14 cellular contexts compared by ENCODE assay signal in the genomic region with DNA sequence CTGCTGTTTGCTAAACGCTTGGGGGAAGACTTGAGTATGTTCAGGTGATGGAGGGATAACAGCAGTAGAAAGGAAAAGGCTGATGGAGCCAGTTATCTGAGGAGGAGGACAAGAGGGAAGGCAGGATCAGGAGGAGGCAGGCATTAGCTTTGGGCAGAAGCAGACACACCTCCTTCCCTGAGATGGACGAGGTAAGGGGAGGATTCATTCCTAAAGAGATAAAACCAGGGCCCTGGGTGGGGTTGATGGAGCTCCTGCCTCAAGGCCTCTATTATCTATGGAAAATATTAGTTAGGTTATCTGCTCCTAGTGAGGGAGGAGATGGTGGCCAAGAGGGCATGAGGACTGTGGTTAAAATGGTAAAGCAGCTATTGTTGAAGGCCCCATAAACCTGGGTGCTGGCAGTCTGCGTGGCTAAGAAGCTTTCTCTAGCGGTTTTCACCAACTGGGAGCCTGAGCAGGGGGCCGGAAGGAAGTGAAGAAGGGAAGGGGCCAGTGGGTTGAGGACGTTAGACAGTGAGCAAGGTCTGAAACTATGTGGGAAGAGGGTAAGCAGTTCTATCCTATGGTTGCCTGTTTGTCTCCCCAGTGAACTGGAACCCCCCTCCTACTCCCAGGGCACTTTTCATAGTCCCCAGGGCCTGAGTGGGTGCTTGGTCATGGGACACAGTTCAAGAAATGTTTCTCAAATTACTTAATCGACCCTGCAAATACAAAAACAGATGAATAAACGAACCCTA. TPM values are rescaled to one million over a fixed set of nuclear protein-coding genes. Genes with fewer than 3 reads are reported as not detected.
DNase-seq lines count a peak whose midpoint lies in the region; ATAC-seq and TF ChIP-seq lines count a peak whose summit lies in the region.
"Had no signal": no experiment of that assay in that cellular context is flagged by ENCODE, and none has a peak within 500 bp of the region (broad histone marks: within the 10 kb centered on the region; RNA-seq: fewer than 3 reads in every experiment).

No MANE protein-coding gene starts in this region.

- no peak overlapping the region for H2BK5ac ChIP-seq in H9 (ENCODE audit: insufficient read length, low read length)

- H3K4me3 ChIP-seq in GM23248, result no peak overlapping the region
- H3K4me3 ChIP-seq: esophagus muscularis mucosa, tibial nerve had no signal

- no CpG with 5 or more reads among the region's 8 CpGs for WGBS in H9 (ENCODE audit: extremely low coverage, insufficient read length, low lambda C conversion rate)
- 75 to 79% methylated on average over 8 of the region's 8 CpGs for WGBS in GM23248 (ENCODE audit: low coverage in 1 of 2, low lambda C conversion rate in 2 of 2, missing lambda C conversion rate in 2 of 2), 2 experiments

- no peak for TF ChIP-seq CTCF in H9 (conservative IDR thresholded peaks at IDR 0.05)

- no peak for DNase-seq in activated CD8-positive, alpha-beta memory T cell treated with anti-CD3 and anti-CD28 coated beads, Interleukin-2, amount 10 ng/mL, durations not matched to agents 7 days and 5 days
- no peak for DNase-seq in activated CD8-positive, alpha-beta memory T cell treated with anti-CD3 and anti-CD28 coated beads for 24 hours
- DNase-seq in H9 (no peak), SK-N-DZ (ENCODE audit: low spot score) (peak; percentile 15), NCI-H510A (lab: John Stamatoyannopoulos, UW) (no peak), SHP77 treated with DMSO at 0.1 percent for 48 hours (lab: John Stamatoyannopoulos, UW) (no peak), GM23248 (no peak)
- DNase-seq: ACHN; activated CD4-positive, alpha-beta T cell treated with anti-CD3 and anti-CD28 coated beads, Interleukin-2, amount 50 U/mL, for 1 hour; NCI-H2081 had no signal

- no peaks in the 10 kb centered on the region for H3K23me2 ChIP-seq in H9 (ENCODE audit: insufficient read length, low read depth, low read length, poor library complexity, severe bottlenecking)

- H2AFZ ChIP-seq in H9 (ENCODE audit: low read length) (no peak overlapping the region), GM23248 (no peak overlapping the region)

- H2BK15ac ChIP-seq in H9 (ENCODE audit: low read depth, low read length), result no peak overlapping the region

- no peaks in the 10 kb centered on the region for H3K9me3 Mint-ChIP-seq in activated CD8-positive, alpha-beta memory T cell treated with anti-CD3 and anti-CD28 coated beads, Interleukin-2, amount 10 ng/mL, durations not matched to agents 7 days and 5 days (ENCODE audit: low read depth)
- H3K9me3 Mint-ChIP-seq in H9, result no peaks in the 10 kb centered on the region; a peak in 1 of 5 replicates
- no peaks in the 10 kb centered on the region for H3K9me3 Mint-ChIP-seq in stimulated activated memory B cell treated with anti-CD40 and anti-IgM and Interleukin-4, amounts not matched to agents 10 μg/mL and 1 μg/mL and 100 μg/mL, for 72 hours

- H3K23ac ChIP-seq in H9 (ENCODE audit: insufficient read length, low read depth, low read length), result no peak overlapping the region

- in situ Hi-C loops in GM23248 (cut with MboI), result no loop called here

- H3K9ac ChIP-seq in H9 (ENCODE audit: extremely low read depth, insufficient read length, low read length) (no peak overlapping the region), GM23248 (no peak overlapping the region)

- no peak overlapping the region for H4K5ac ChIP-seq in H9 (ENCODE audit: insufficient read length, low read depth, low read length)

- H3K27me3 ChIP-seq in H9 (ENCODE audit: insufficient read depth, low read length), result no peaks in the 10 kb centered on the region
- no peaks in the 10 kb centered on the region for H3K27me3 ChIP-seq in GM23248 (replicated peaks; ENCODE audit: insufficient read depth)
- H3K27me3 ChIP-seq: esophagus muscularis mucosa, neutrophil, tibial nerve had no signal

- H3K79me2 ChIP-seq in H9 (ENCODE audit: insufficient read depth, low read length), result no peaks in the 10 kb centered on the region
- no peaks in the 10 kb centered on the region for H3K79me2 ChIP-seq in GM23248 (ENCODE audit: insufficient read depth)

- H2BK12ac ChIP-seq in H9 (ENCODE audit: insufficient read length, low read depth, low read length), result no peak overlapping the region

- no peaks in the 10 kb centered on the region for H3K9me2 ChIP-seq in GM23248 (ENCODE audit: insufficient read depth)

- peak overlapping the region; percentile 32 for H3K18ac ChIP-seq in H9 (ENCODE audit: insufficient read length, low read depth, low read length)

- H4K20me1 ChIP-seq in H9 (ENCODE audit: control insufficient read depth, insufficient read depth, insufficient read length) (no peaks in the 10 kb centered on the region), GM23248 (ENCODE audit: insufficient read depth) (no peaks in the 10 kb centered on the region)

- H2BK120ac ChIP-seq in H9 (ENCODE audit: low read depth, low read length, poor library complexity, severe bottlenecking), result no peak overlapping the region

- no peaks in the 10 kb centered on the region for H3K36me3 ChIP-seq in GM23248 (ENCODE audit: low read depth)
- H3K36me3 ChIP-seq: esophagus muscularis mucosa, neutrophil, tibial nerve had no signal

- peaks cover 13% of the 10 kb centered on the region for H3K4me1 Mint-ChIP-seq in activated CD8-positive, alpha-beta memory T cell treated with anti-CD3 and anti-CD28 coated beads, Interleukin-2, amount 10 ng/mL, durations not matched to agents 7 days and 5 days
- H3K4me1 Mint-ChIP-seq in H9, result peaks cover 15 to 20% of the 10 kb centered on the region in 2 experiments
- H3K4me1 Mint-ChIP-seq in stimulated activated memory B cell treated with anti-CD40 and anti-IgM and Interleukin-4, amounts not matched to agents 10 μg/mL and 1 μg/mL and 100 μg/mL, for 72 hours, result peaks cover 17% of the 10 kb centered on the region

- H4K91ac ChIP-seq in H9 (ENCODE audit: insufficient read length, low read depth, low read length), result no peak overlapping the region

- no peaks in the 10 kb centered on the region for H3K36me3 Mint-ChIP-seq in activated CD8-positive, alpha-beta memory T cell treated with anti-CD3 and anti-CD28 coated beads, Interleukin-2, amount 10 ng/mL, durations not matched to agents 7 days and 5 days
- no peaks in the 10 kb centered on the region; a peak in 1 of 7 replicates for H3K36me3 Mint-ChIP-seq in H9 (ENCODE audit: insufficient read depth in 1 of 3, low read depth in 3 of 3)
- H3K36me3 Mint-ChIP-seq in stimulated activated memory B cell treated with anti-CD40 and anti-IgM and Interleukin-4, amounts not matched to agents 10 μg/mL and 1 μg/mL and 100 μg/mL, for 72 hours, result no peaks in the 10 kb centered on the region

- H3K4me1 ChIP-seq in H9 (ENCODE audit: insufficient read depth, low read length) (0 out of 2 replicates have a peak, but pooled peaks cover 3% of the 10 kb centered on the region), GM23248 (ENCODE audit: insufficient read depth) (peaks cover under 1% of the 10 kb centered on the region; the same call in 1 of the 2 replicates)

- H4K8ac ChIP-seq in H9 (replicated peaks; ENCODE audit: insufficient read length, low read depth, low read length), result no peak overlapping the region

- no peak overlapping the region; the same call in 1 of the 2 replicates for H3K4ac ChIP-seq in H9 (ENCODE audit: low read depth, low read length)

- H3K4me3 Mint-ChIP-seq in activated CD8-positive, alpha-beta memory T cell treated with anti-CD3 and anti-CD28 coated beads, Interleukin-2, amount 10 ng/mL, durations not matched to agents 7 days and 5 days, result no peak overlapping the region
- H3K4me3 Mint-ChIP-seq in H9, result no peak overlapping the region
- H3K4me3 Mint-ChIP-seq in stimulated activated memory B cell treated with anti-CD40 and anti-IgM and Interleukin-4, amounts not matched to agents 10 μg/mL and 1 μg/mL and 100 μg/mL, for 72 hours, result peak overlapping the region; percentile 63

- peaks cover 6% of the 10 kb centered on the region for H3K27me3 Mint-ChIP-seq in activated CD8-positive, alpha-beta memory T cell treated with anti-CD3 and anti-CD28 coated beads, Interleukin-2, amount 10 ng/mL, durations not matched to agents 7 days and 5 days
- H3K27me3 Mint-ChIP-seq in H9 (ENCODE audit: low read depth), result peaks cover 2% of the 10 kb centered on the region; the same call in 1 of the 2 replicates
- H3K27me3 Mint-ChIP-seq in stimulated activated memory B cell treated with anti-CD40 and anti-IgM and Interleukin-4, amounts not matched to agents 10 μg/mL and 1 μg/mL and 100 μg/mL, for 72 hours, result no peaks in the 10 kb centered on the region

- H3K79me1 ChIP-seq in H9 (ENCODE audit: insufficient read depth, low read depth, low read length, poor library complexity, severe bottlenecking), result no peaks in the 10 kb centered on the region

- H2BK20ac ChIP-seq in H9 (ENCODE audit: low read depth, low read length, poor library complexity, severe bottlenecking), result no peak overlapping the region

- H3K4me2 ChIP-seq in H9 (ENCODE audit: insufficient read depth, insufficient read length, low read length) (no peak overlapping the region), GM23248 (ENCODE audit: unreplicated experiment) (no peak overlapping the region)

- peak; percentile 36 for ATAC-seq in activated CD8-positive, alpha-beta memory T cell treated with anti-CD3 and anti-CD28 coated beads, Interleukin-2, amount 10 ng/mL, durations not matched to agents 7 days and 5 days
- ATAC-seq in stimulated activated memory B cell treated with anti-CD40 and anti-IgM and Interleukin-4, amounts not matched to agents 10 μg/mL and 1 μg/mL and 100 μg/mL, for 72 hours, result peak; percentile 88

- CTCF ChIA-PET in activated CD8-positive, alpha-beta memory T cell treated with anti-CD3 and anti-CD28 coated beads, Interleukin-2, amount 10 ng/mL, durations not matched to agents 7 days and 5 days (lab: Charles Lee), result no interaction called here

- no peak overlapping the region for H2AK5ac ChIP-seq in H9 (ENCODE audit: insufficient read length, low read length)

- H3K27ac Mint-ChIP-seq in activated CD8-positive, alpha-beta memory T cell treated with anti-CD3 and anti-CD28 coated beads, Interleukin-2, amount 10 ng/mL, durations not matched to agents 7 days and 5 days, result no peak overlapping the region
- peak overlapping the region in 1 of 3 experiments; percentile 61; a peak in 1 of 7 replicates for H3K27ac Mint-ChIP-seq in H9
- H3K27ac Mint-ChIP-seq in stimulated activated memory B cell treated with anti-CD40 and anti-IgM and Interleukin-4, amounts not matched to agents 10 μg/mL and 1 μg/mL and 100 μg/mL, for 72 hours, result peak overlapping the region; percentile 74

- H3K56ac ChIP-seq in H9 (ENCODE audit: insufficient read length, low read depth, low read length), result no peak overlapping the region

- H3K27ac ChIP-seq in H9 (ENCODE audit: insufficient read length, low read depth, low read length), result no peak overlapping the region
- H3K27ac ChIP-seq in GM23248, result no peak overlapping the region
- H3K27ac ChIP-seq: esophagus muscularis mucosa, neutrophil, tibial nerve had no signal

- H3K9me3 ChIP-seq in H9 (ENCODE audit: control insufficient read depth, low read depth, low read length) (no peaks in the 10 kb centered on the region), GM23248 (ENCODE audit: low read depth) (no peaks in the 10 kb centered on the region)
- H3K9me3 ChIP-seq: esophagus muscularis mucosa, neutrophil, tibial nerve had no signal

- H3T11ph ChIP-seq in H9 (ENCODE audit: low read length), result no peak overlapping the region

- H3K14ac ChIP-seq in H9 (ENCODE audit: insufficient read depth, low read length), result no peak overlapping the region

- H3F3A ChIP-seq in GM23248 (ENCODE audit: insufficient read depth), result no peaks in the 10 kb centered on the region

RNA-seq across cellular contexts. Expression of a gene that starts 56.6 kb away (rescaled TPM):
- 10 to 100 TPM; 32.2 to 45.8 TPM for total RNA-seq in activated CD8-positive, alpha-beta memory T cell treated with anti-CD3 and anti-CD28 coated beads, Interleukin-2, amount 10 ng/mL, durations not matched to agents 7 days and 5 days
- total RNA-seq in H9 (2021), result 51.3 and 54.3 TPM in 2 replicates
- 11.6 and 14.0 TPM in 2 replicates for polyA plus RNA-seq in SK-N-DZ (2014; cell fraction: cytosol; rRNA removed)
- 11.3 and 24.0 TPM in 2 replicates for polyA plus RNA-seq in SK-N-DZ (2014; cell fraction: nucleus; rRNA removed)
- total RNA-seq in GM23248 (2014; rRNA removed; shearing (Covaris generic)), result 21.9 and 24.2 TPM in 2 replicates
- 23.9 and 25.3 TPM in 2 replicates for polyA plus RNA-seq in GM23248 (2016; fragmentation: Nextera tagmentation; extraction: Ambion mirVana)
